Comparison of ENCODE assay signal across 1 cellular context in genomic region chr3:183883291-183884096, GRCh38.
A peak's percentile ranks its signal among the peaks of the same experiment; 100 is the strongest.
TF ChIP-seq lines count a peak whose summit lies in the region.

No MANE protein-coding gene starts in this region.

TF ChIP-seq in GM12878, 131 proteins besides CTCF, POLR2A, EP300 and RAD21 (continued from another document):
- TF ChIP-seq, protein P1, sequence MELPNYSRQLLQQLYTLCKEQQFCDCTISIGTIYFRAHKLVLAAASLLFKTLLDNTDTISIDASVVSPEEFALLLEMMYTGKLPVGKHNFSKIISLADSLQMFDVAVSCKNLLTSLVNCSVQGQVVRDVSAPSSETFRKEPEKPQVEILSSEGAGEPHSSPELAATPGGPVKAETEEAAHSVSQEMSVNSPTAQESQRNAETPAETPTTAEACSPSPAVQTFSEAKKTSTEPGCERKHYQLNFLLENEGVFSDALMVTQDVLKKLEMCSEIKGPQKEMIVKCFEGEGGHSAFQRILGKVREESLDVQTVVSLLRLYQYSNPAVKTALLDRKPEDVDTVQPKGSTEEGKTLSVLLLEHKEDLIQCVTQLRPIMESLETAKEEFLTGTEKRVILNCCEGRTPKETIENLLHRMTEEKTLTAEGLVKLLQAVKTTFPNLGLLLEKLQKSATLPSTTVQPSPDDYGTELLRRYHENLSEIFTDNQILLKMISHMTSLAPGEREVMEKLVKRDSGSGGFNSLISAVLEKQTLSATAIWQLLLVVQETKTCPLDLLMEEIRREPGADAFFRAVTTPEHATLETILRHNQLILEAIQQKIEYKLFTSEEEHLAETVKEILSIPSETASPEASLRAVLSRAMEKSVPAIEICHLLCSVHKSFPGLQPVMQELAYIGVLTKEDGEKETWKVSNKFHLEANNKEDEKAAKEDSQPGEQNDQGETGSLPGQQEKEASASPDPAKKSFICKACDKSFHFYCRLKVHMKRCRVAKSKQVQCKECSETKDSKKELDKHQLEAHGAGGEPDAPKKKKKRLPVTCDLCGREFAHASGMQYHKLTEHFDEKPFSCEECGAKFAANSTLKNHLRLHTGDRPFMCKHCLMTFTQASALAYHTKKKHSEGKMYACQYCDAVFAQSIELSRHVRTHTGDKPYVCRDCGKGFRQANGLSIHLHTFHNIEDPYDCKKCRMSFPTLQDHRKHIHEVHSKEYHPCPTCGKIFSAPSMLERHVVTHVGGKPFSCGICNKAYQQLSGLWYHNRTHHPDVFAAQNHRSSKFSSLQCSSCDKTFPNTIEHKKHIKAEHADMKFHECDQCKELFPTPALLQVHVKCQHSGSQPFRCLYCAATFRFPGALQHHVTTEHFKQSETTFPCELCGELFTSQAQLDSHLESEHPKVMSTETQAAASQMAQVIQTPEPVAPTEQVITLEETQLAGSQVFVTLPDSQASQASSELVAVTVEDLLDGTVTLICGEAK (IDR thresholded peaks at IDR 0.05; ENCODE audit: borderline replicate concordance), result no peak
- no peak for TF ChIP-seq RBBP5 (conservative IDR thresholded peaks at IDR 0.05)
- TF ChIP-seq POU2F2 (IDR thresholded peaks at IDR 0.05; ENCODE audit: borderline replicate concordance, low read depth, low read length), result no peak
- TF ChIP-seq YBX1 (IDR thresholded peaks at IDR 0.05), result no peak
- TF ChIP-seq, protein P2, sequence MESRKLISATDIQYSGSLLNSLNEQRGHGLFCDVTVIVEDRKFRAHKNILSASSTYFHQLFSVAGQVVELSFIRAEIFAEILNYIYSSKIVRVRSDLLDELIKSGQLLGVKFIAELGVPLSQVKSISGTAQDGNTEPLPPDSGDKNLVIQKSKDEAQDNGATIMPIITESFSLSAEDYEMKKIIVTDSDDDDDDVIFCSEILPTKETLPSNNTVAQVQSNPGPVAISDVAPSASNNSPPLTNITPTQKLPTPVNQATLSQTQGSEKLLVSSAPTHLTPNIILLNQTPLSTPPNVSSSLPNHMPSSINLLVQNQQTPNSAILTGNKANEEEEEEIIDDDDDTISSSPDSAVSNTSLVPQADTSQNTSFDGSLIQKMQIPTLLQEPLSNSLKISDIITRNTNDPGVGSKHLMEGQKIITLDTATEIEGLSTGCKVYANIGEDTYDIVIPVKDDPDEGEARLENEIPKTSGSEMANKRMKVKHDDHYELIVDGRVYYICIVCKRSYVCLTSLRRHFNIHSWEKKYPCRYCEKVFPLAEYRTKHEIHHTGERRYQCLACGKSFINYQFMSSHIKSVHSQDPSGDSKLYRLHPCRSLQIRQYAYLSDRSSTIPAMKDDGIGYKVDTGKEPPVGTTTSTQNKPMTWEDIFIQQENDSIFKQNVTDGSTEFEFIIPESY (IDR thresholded peaks at IDR 0.05), result peak; percentile 50; the same call in 1 of the 2 replicates
- no peak for TF ChIP-seq STAT3 (IDR thresholded peaks at IDR 0.05; ENCODE audit: low read depth, low read length)
